ENCODE assay signal across 18 cellular contexts in the genomic region with DNA sequence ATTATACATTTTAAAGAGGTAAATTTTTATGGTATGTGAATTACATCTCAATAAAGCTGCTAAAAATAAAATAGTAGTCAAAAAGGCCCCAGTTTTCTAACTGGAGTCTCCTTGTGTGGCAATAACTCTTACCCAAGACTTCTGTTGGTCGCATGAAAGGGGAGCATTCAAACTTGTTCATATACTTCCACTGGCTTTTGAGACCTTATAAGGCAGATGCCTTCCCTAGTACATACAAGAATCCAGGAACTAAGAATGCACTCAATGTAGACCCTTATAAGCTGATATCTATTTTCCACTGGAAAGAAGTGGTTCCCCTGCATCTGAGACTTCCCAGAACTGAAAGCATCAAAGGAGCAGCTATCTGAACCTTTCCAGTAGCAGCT.
"Had no signal": no experiment of that assay in that cellular context is flagged by ENCODE, and none has a peak within 500 bp of the region (broad histone marks: within the 10 kb centered on the region; RNA-seq: fewer than 3 reads in every experiment).

No MANE protein-coding gene starts in this region.

- H3K4me3 ChIP-seq: lung, pancreas, skin epidermis, stomach, uterus had no signal

- H3K27ac ChIP-seq: pancreas, skin epidermis, stomach had no signal

- ATAC-seq: activated CD8-positive, alpha-beta memory T cell treated with anti-CD3 and anti-CD28 coated beads, Interleukin-2, amount 10 ng/mL, durations not matched to agents 7 days and 5 days; activated T-cell treated with anti-CD3 and anti-CD28 coated beads, Interleukin-2, amount 50 U/mL, for 4 hours; pancreas had no signal

- H3K9me3 ChIP-seq: pancreas, stomach, uterus had no signal

- FAIRE-seq: bronchial epithelial cell, pancreas had no signal

- DNase-seq: activated CD4-positive, alpha-beta T cell treated with anti-CD3 and anti-CD28 coated beads, Interleukin-2, amount 50 U/mL, for 4 hours; activated CD4-positive, CD25-positive, alpha-beta regulatory T cell treated with anti-CD3 and anti-CD28 coated beads, Interleukin-2, amount 50 U/mL, for 72 hours; activated CD8-positive, alpha-beta memory T cell treated with anti-CD3 and anti-CD28 coated beads, Interleukin-2, amount 10 ng/mL, durations not matched to agents 7 days and 5 days; activated gamma-delta T cell; activated naive CD8-positive, alpha-beta T cell treated with anti-CD3 and anti-CD28 coated beads for 36 hours; activated T-cell treated with anti-CD3 and anti-CD28 coated beads, Interleukin-2, amount 50 U/mL, for 4 hours; anterior cingulate cortex; hippocampal formation; midbrain; naive B cell; pancreas; stimulated activated CD4-positive, alpha-beta T cell treated with anti-CD3 and anti-CD28 coated beads, Interleukin-4, amount 100 ng/mL, for 4 hours; stomach; T-helper 2 cell; uterus had no signal

- H3K36me3 ChIP-seq: uterus had no signal

- H3K27me3 ChIP-seq: pancreas, stomach, uterus had no signal
